In genomic region chr20:9759392-9759791, GRCh38 we compare ENCODE assay signal across 28 cellular contexts.
"Had no signal": no experiment of that assay in that cellular context is flagged by ENCODE, and none has a peak within 500 bp of the region (broad histone marks: within the 10 kb centered on the region; RNA-seq: fewer than 3 reads in every experiment).

No MANE protein-coding gene starts in this region.

- H3K27me3 Mint-ChIP-seq: dendritic cell treated with granulocyte-macrophage colony-stimulating factor and Interleukin-4, amounts not matched to agents 40 ng/mL and 50 ng/mL, for 4 days; effector memory CD8-positive, alpha-beta T cell; naive B cell had no signal

- H3K4me1 ChIP-seq: colonic mucosa, esophagus squamous epithelium, gastrocnemius medialis, heart right ventricle, left lung, lower lobe of right lung had no signal

- FAIRE-seq: endometrium, islet of Langerhans, keratinocyte had no signal

- H3K4me3 ChIP-seq: colonic mucosa, esophagus squamous epithelium, gastrocnemius medialis, heart right ventricle, left lung, lower lobe of right lung, mucosa of descending colon had no signal

- H3K27ac ChIP-seq: colonic mucosa, epithelial cell of prostate, esophagus squamous epithelium, gastrocnemius medialis, heart right ventricle, left lung, lower lobe of right lung had no signal

- DNase-seq: colonic mucosa; cortex of kidney; effector CD8-positive, alpha-beta T cell; effector memory CD8-positive, alpha-beta T cell; endodermal cell; erythroblast; esophagus squamous epithelium; foreskin fibroblast; foreskin melanocyte; gastrocnemius medialis; glutamatergic neuron; head of caudate nucleus; heart right ventricle; hippocampal formation; left cardiac atrium; left lung; left ventricle myocardium superior; lower lobe of right lung; mesenchymal stem cell; mucosa of descending colon; naive B cell had no signal

- H3K27me3 ChIP-seq: colonic mucosa, esophagus squamous epithelium, gastrocnemius medialis, heart right ventricle, left lung had no signal

- H3K27ac Mint-ChIP-seq: dendritic cell treated with granulocyte-macrophage colony-stimulating factor and Interleukin-4, amounts not matched to agents 40 ng/mL and 50 ng/mL, for 4 days; effector memory CD8-positive, alpha-beta T cell; endodermal cell; mesothelial cell of epicardium; naive B cell had no signal

- H3K4me1 Mint-ChIP-seq: endodermal cell, mesothelial cell of epicardium, naive B cell had no signal

- H3K9me3 ChIP-seq: colonic mucosa, esophagus squamous epithelium, gastrocnemius medialis had no signal

- H3K36me3 ChIP-seq: colonic mucosa, esophagus squamous epithelium, gastrocnemius medialis, heart right ventricle, left lung, lower lobe of right lung had no signal

- H3K36me3 Mint-ChIP-seq: mesothelial cell of epicardium, naive B cell had no signal

- H3K4me3 Mint-ChIP-seq: dendritic cell treated with granulocyte-macrophage colony-stimulating factor and Interleukin-4, amounts not matched to agents 40 ng/mL and 50 ng/mL, for 4 days; effector memory CD8-positive, alpha-beta T cell; endodermal cell; mesothelial cell of epicardium; naive B cell had no signal

- ATAC-seq: effector memory CD8-positive, alpha-beta T cell; esophagus mucosa; gastrocnemius medialis; heart right ventricle; left cardiac atrium; left lung; left ventricle myocardium superior; lower lobe of right lung; mucosa of descending colon had no signal

- H3K9me3 Mint-ChIP-seq: dendritic cell treated with granulocyte-macrophage colony-stimulating factor and Interleukin-4, amounts not matched to agents 40 ng/mL and 50 ng/mL, for 4 days; effector memory CD8-positive, alpha-beta T cell had no signal
